Comparison of ENCODE assay signal across 8 cellular contexts in the genomic region with DNA sequence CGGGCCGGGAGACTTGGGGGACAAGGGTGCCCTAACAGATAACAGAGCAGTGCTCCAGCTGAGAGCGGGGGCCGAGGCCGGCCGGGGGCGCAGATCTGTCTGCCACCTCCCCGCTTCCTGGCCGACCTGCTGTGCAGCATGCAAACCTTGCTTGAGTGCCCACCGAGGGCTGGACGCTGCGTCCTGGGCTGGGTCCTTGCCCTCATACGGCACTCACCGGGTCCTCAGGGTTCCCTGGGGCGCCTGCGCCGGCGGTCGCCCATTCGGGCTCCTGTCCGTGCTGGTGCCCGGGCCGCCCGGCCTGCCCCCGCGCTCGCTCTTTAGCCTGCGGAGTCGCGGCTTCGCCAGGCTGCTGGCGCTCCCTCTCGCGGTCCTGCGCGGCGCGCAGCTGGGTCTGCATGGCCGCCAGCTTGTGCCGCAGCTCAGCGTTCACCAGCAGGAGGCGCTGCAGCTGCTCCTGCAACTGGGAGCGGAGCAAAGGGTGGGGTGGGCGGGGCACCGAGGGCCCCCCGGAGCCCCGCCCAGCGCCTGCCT. TPM values are rescaled to one million over a fixed set of nuclear protein-coding genes. Genes with fewer than 3 reads are reported as not detected.
DNase-seq lines count a peak whose midpoint lies in the region; ATAC-seq lines count a peak whose summit lies in the region.

No MANE protein-coding gene starts in this region.

- H3K9me3 ChIP-seq in duodenal mucosa (ENCODE audit: control insufficient read depth in 1 of 2, low read length in 2 of 2) = no peaks in the 10 kb centered on the region

- H3K27me3 Mint-ChIP-seq in memory B cell = no peaks in the 10 kb centered on the region

- H3K27me3 ChIP-seq in duodenal mucosa (ENCODE audit: control insufficient read depth in 1 of 2, insufficient read depth in 2 of 2, low read length in 2 of 2) = no peaks in the 10 kb centered on the region

- ATAC-seq in GM18519 (IDR thresholded peaks at IDR 0.05; ENCODE audit: low FRiP score, unreplicated experiment) = peak; percentile 41
- peak; percentile 55 for ATAC-seq in HG03066 (IDR thresholded peaks at IDR 0.05; ENCODE audit: low read depth, unreplicated experiment)
- ATAC-seq in memory B cell (ENCODE audit: low read depth) = peak; percentile 73

- H3K27ac Mint-ChIP-seq in memory B cell = peak overlapping the region; percentile 20

- H3K4me3 ChIP-seq in duodenal mucosa (ENCODE audit: low read depth in 1 of 2, low read length in 2 of 2) = peak overlapping the region; percentile 78 to 79

- no peaks in the 10 kb centered on the region for H3K9me3 Mint-ChIP-seq in memory B cell

- H3K36me3 ChIP-seq in duodenal mucosa (ENCODE audit: control insufficient read depth in 1 of 2, insufficient read depth in 2 of 2, low read length in 2 of 2) = peaks cover 19 to 43% of the 10 kb centered on the region in 2 donors

- H3K36me3 Mint-ChIP-seq in memory B cell = peaks cover 11% of the 10 kb centered on the region

- H3K4me3 Mint-ChIP-seq in memory B cell = peak overlapping the region; percentile 80

- H3K4me1 Mint-ChIP-seq in memory B cell = peaks cover 28% of the 10 kb centered on the region

- in situ Hi-C loops in ACHN (cut with HindIII; ENCODE audit: low pct_ligation_motif_present, low pct_unique_long_range_greater_than_20kb, low sequenced_read_pairs) = no loop called here

- H3K9ac ChIP-seq in duodenal mucosa (ENCODE audit: low read depth in 1 of 2, low read length in 2 of 2) = peak overlapping the region; percentile 61 to 86

- H3K4me1 ChIP-seq in duodenal mucosa (ENCODE audit: control insufficient read depth in 1 of 2, insufficient read depth in 2 of 2, low read length in 2 of 2) = peaks cover 37 to 58% of the 10 kb centered on the region in 2 donors

- DNase-seq in ACHN = peak; percentile 96
- peak; percentile 94 for DNase-seq in NCI-H460 (ENCODE audit: extremely low read depth, low read depth)
- DNase-seq in activated CD4-positive, alpha-beta T cell treated with anti-CD3 and anti-CD28 coated beads, Interleukin-2, amount 50 U/mL, for 48 hours = peak; percentile 93
- peak; percentile 94 for DNase-seq in memory B cell (ENCODE audit: low spot score in 2 of 2)
- peak; percentile 89 to 93 (median 90) for DNase-seq in stimulated activated CD4-positive, alpha-beta T cell treated with anti-CD3 and anti-CD28 coated beads, TNF-alpha, amount 100 ng/mL, for 48 hours (ENCODE audit: low read depth in 3 of 3)

- H3K27ac ChIP-seq in duodenal mucosa (ENCODE audit: low read depth, low read length) = peak overlapping the region; percentile 78

RNA-seq across cellular contexts. Expression of a gene that starts 1.0 kb away (rescaled TPM):
- 1.2 and 2.1 TPM in 2 replicates for total RNA-seq in NCI-H460 (2014; rRNA removed; shearing (Covaris generic))
- 2.3 and 29.3 TPM in 2 replicates for polyA plus RNA-seq in NCI-H460 (2014; cell fraction: nucleus; rRNA removed)

RNA-seq across cellular contexts. Expression of a gene that starts 3.1 kb away (rescaled TPM):
- 0.23 TPM in 1 of 2 replicates, not detected in the other for total RNA-seq in NCI-H460 (2014; rRNA removed; shearing (Covaris generic))
- polyA plus RNA-seq in NCI-H460 (2014; cell fraction: nucleus; rRNA removed) = 0.47 TPM in 1 of 2 replicates, not detected in the other

RNA-seq across cellular contexts. Expression of a gene that starts 20.0 kb away (rescaled TPM):
- total RNA-seq in NCI-H460 (2014; rRNA removed; shearing (Covaris generic)) = 0.92 and 1.3 TPM in 2 replicates
- polyA plus RNA-seq in NCI-H460 (2014; cell fraction: nucleus; rRNA removed) = 2.2 and 11.8 TPM in 2 replicates

RNA-seq across cellular contexts. Expression of a gene that starts 36.0 kb away (rescaled TPM):
- total RNA-seq in NCI-H460 (2014; rRNA removed; shearing (Covaris generic)) = 112 and 113 TPM in 2 replicates
- 126 and 223 TPM in 2 replicates for polyA plus RNA-seq in NCI-H460 (2014; cell fraction: nucleus; rRNA removed)

Comparison
In these comparisons a context has a peak if more than half of its experiments do, and no peak if none do; other contexts are left out.
1. Peak in every context shown above with its lines: DNase-seq, ATAC-seq, H3K4me3 ChIP-seq and H3K27ac ChIP-seq.